ENCODE assay signal across 14 cellular contexts in genomic region chr14:32508281-32508680, GRCh38.
DNase-seq lines count a peak whose midpoint lies in the region; ATAC-seq and TF ChIP-seq lines count a peak whose summit lies in the region.
"Had no signal": no experiment of that assay in that cellular context is flagged by ENCODE, and none has a peak within 500 bp of the region (broad histone marks: within the 10 kb centered on the region; RNA-seq: fewer than 3 reads in every experiment).

No MANE protein-coding gene starts in this region.

- H4K20me1 ChIP-seq in Karpas-422 (ENCODE audit: insufficient read depth, low read depth, low read length) (no peaks in the 10 kb centered on the region), smooth muscle cell (ENCODE audit: low read depth) (no peaks in the 10 kb centered on the region)

- H2AFZ ChIP-seq in Karpas-422 (ENCODE audit: low read length): no peak overlapping the region
- no peak overlapping the region for H2AFZ ChIP-seq in smooth muscle cell (ENCODE audit: low read depth)

- ATAC-seq in gastroesophageal sphincter: no peak
- no peak for ATAC-seq in GM18868 (IDR thresholded peaks at IDR 0.05; ENCODE audit: unreplicated experiment)

- H3K9me2 ChIP-seq in Karpas-422 (replicated peaks; ENCODE audit: insufficient read depth, low read length): no peaks in the 10 kb centered on the region

- no peaks in the 10 kb centered on the region for H3K9me3 Mint-ChIP-seq in brain

- H3K36me3 ChIP-seq in Karpas-422 (ENCODE audit: insufficient read depth, low read length) (no peaks in the 10 kb centered on the region), gastroesophageal sphincter (no peaks in the 10 kb centered on the region), smooth muscle cell (ENCODE audit: low read depth) (no peaks in the 10 kb centered on the region)
- H3K36me3 ChIP-seq: cardiac muscle cell had no signal

- peak overlapping the region in 3 of 5 experiments; percentile 76 to 96 (median 86) for H3K27ac Mint-ChIP-seq in brain

- no peaks in the 10 kb centered on the region for H3K27me3 Mint-ChIP-seq in brain

- H3K4me1 Mint-ChIP-seq in brain: peaks cover 64% of the 10 kb centered on the region

- H3K4me3 Mint-ChIP-seq in brain: no peak overlapping the region

- no peak overlapping the region for H3K9ac ChIP-seq in Karpas-422 (ENCODE audit: low read length)
- H3K9ac ChIP-seq in smooth muscle cell (ENCODE audit: low read depth): peak overlapping the region; percentile 52

- H3K4me2 ChIP-seq in Karpas-422 (ENCODE audit: low read depth, low read length, poor library complexity, severe bottlenecking) (no peak overlapping the region), smooth muscle cell (peak overlapping the region; percentile 61)

- DNase-seq in Karpas-422: peak; percentile 1
- DNase-seq in smooth muscle cell (lab: John Stamatoyannopoulos, UW; ENCODE audit: unreplicated experiment): no peak
- DNase-seq in RPMI8226: no peak
- no peak for DNase-seq in SKM-1 treated with dmso at 0.1 percent for 144 hours (lab: John Stamatoyannopoulos, UW; ENCODE audit: unreplicated experiment)
- no peak for DNase-seq in NCI-H2196 treated with DMSO at 0.1 percent for 48 hours (lab: John Stamatoyannopoulos, UW; ENCODE audit: unreplicated experiment)
- DNase-seq: activated CD4-positive, CD25-positive, alpha-beta regulatory T cell treated with anti-CD3 and anti-CD28 coated beads, Interleukin-2, amount 50 U/mL, for 72 hours; MV-4-11; NCI-H446; SIG-M5 had no signal

- TF ChIP-seq EP300 in gastroesophageal sphincter (IDR thresholded peaks at IDR 0.05): no peak

- H3K27ac ChIP-seq in Karpas-422 (ENCODE audit: low read length) (no peak overlapping the region), gastroesophageal sphincter (peak overlapping the region; percentile 20 to 89 (median 79)), smooth muscle cell (ENCODE audit: low read depth) (peak overlapping the region; percentile 95)
- H3K27ac ChIP-seq: cardiac muscle cell had no signal

- H3K9me3 ChIP-seq in Karpas-422 (ENCODE audit: low read length): no peaks in the 10 kb centered on the region
- H3K9me3 ChIP-seq in gastroesophageal sphincter: no peaks in the 10 kb centered on the region
- no peaks in the 10 kb centered on the region for H3K9me3 ChIP-seq in smooth muscle cell (replicated peaks; ENCODE audit: low read depth)
- H3K9me3 ChIP-seq: Caco-2 had no signal

- H3K4me3 ChIP-seq in Karpas-422 (ENCODE audit: low read length) (no peak overlapping the region), gastroesophageal sphincter (no peak overlapping the region), smooth muscle cell (no peak overlapping the region)
- H3K4me3 ChIP-seq: cardiac muscle cell had no signal

- no peaks in the 10 kb centered on the region for H3K36me3 Mint-ChIP-seq in brain

- TF ChIP-seq CTCF in brain (conservative IDR thresholded peaks at IDR 0.05) (no peak), gastroesophageal sphincter (IDR thresholded peaks at IDR 0.05) (no peak), smooth muscle cell (IDR thresholded peaks at IDR 0.05; ENCODE audit: borderline replicate concordance, insufficient read depth, poor library complexity, severe bottlenecking) (no peak)

- H3K79me2 ChIP-seq in Karpas-422 (ENCODE audit: low read length): no peaks in the 10 kb centered on the region
- no peaks in the 10 kb centered on the region for H3K79me2 ChIP-seq in smooth muscle cell (ENCODE audit: low read depth)

- H3K4me1 ChIP-seq in Karpas-422 (ENCODE audit: low read length) (no peaks in the 10 kb centered on the region), gastroesophageal sphincter (peaks cover 3 to 40% (median 8%) of the 10 kb centered on the region in 3 donors), smooth muscle cell (ENCODE audit: low read depth) (peaks cover 2% of the 10 kb centered on the region)

- H3K27me3 ChIP-seq in Karpas-422 (ENCODE audit: low read length): no peaks in the 10 kb centered on the region
- no peaks in the 10 kb centered on the region for H3K27me3 ChIP-seq in gastroesophageal sphincter
- H3K27me3 ChIP-seq in smooth muscle cell (ENCODE audit: low read depth): no peaks in the 10 kb centered on the region
- H3K27me3 ChIP-seq: cardiac muscle cell had no signal

- H3F3A ChIP-seq in smooth muscle cell (ENCODE audit: low read depth): peaks cover 13% of the 10 kb centered on the region

- no peak for TF ChIP-seq POLR2A in gastroesophageal sphincter (IDR thresholded peaks at IDR 0.05)

- 52 to 68% methylated on average over 2 of the region's 2 CpGs for WGBS in gastroesophageal sphincter (ENCODE audit: low coverage in 1 of 2), 2 donors
- WGBS in smooth muscle cell (ENCODE audit: low lambda C conversion rate): 80% methylated on average over 2 of the region's 2 CpGs
